14 cellular contexts compared by ENCODE assay signal in the genomic region with DNA sequence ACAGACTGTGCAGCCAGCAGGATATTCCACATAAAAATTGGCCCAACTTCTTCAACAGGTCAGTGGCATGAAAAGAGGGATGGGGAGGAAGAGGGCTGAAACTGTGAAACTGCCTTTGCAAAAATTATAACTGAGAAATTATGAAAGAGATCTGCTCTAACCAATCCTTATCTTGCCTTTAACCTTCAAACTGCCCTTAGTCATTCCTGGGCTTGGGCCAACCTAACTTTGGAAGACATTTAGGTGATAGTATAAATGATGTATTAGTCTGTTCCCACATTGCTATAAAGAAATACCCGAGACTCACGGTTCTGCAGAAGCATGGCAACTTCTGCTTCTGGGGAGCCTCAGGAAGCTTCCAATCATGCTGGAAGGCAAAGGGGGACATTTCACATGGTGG.
"Had no signal": no experiment of that assay in that cellular context is flagged by ENCODE, and none has a peak within 500 bp of the region (broad histone marks: within the 10 kb centered on the region; RNA-seq: fewer than 3 reads in every experiment).

No MANE protein-coding gene starts in this region.

- H3K4me1 ChIP-seq: right lobe of liver, upper lobe of right lung had no signal

- DNase-seq: activated B cell treated with CpG ODN at 0.5 μM for 24 hours; activated CD4-positive, alpha-beta T cell treated with anti-CD3 and anti-CD28 coated beads, Interleukin-2, amount 10 ng/mL, durations not matched to agents 24 days and 14 days; activated CD8-positive, alpha-beta memory T cell treated with anti-CD3 and anti-CD28 coated beads, Interleukin-2, amount 50 U/mL, for 48 hours; activated naive CD8-positive, alpha-beta T cell treated with anti-CD3 and anti-CD28 coated beads, Interleukin-2, amount 10 ng/mL, durations not matched to agents 7 days and 5 days; aorta; dermis blood vessel endothelial cell; mesenchymal stem cell; right lobe of liver; stimulated activated naive CD8-positive, alpha-beta T cell treated with anti-CD3 and anti-CD28 coated beads, Interleukin-15, amount 100 ng/mL, for 72 hours; T-helper 17 cell; upper lobe of right lung had no signal

- ATAC-seq: gastroesophageal sphincter; natural killer cell treated with Interleukin-12 subunit alpha and Interleukin-12 subunit beta and Interleukin-15 and Interleukin-18, amount 100 ng/mL, for 72 hours; stimulated activated naive CD8-positive, alpha-beta T cell treated with anti-CD3 and anti-CD28 coated beads, Interleukin-15, amount 100 ng/mL, for 72 hours; T-helper 17 cell; upper lobe of right lung had no signal

- H3K27me3 ChIP-seq: gastroesophageal sphincter, right lobe of liver, upper lobe of right lung had no signal

- H3K4me3 ChIP-seq: gastroesophageal sphincter, right lobe of liver, upper lobe of right lung had no signal

- H3K27ac ChIP-seq: epithelial cell of prostate, gastroesophageal sphincter, right lobe of liver, upper lobe of right lung had no signal

- H3K36me3 ChIP-seq: gastroesophageal sphincter, upper lobe of right lung had no signal

- H3K9me3 ChIP-seq: right lobe of liver, upper lobe of right lung had no signal
